ENCODE assay signal across 1 cellular context in the genomic region with DNA sequence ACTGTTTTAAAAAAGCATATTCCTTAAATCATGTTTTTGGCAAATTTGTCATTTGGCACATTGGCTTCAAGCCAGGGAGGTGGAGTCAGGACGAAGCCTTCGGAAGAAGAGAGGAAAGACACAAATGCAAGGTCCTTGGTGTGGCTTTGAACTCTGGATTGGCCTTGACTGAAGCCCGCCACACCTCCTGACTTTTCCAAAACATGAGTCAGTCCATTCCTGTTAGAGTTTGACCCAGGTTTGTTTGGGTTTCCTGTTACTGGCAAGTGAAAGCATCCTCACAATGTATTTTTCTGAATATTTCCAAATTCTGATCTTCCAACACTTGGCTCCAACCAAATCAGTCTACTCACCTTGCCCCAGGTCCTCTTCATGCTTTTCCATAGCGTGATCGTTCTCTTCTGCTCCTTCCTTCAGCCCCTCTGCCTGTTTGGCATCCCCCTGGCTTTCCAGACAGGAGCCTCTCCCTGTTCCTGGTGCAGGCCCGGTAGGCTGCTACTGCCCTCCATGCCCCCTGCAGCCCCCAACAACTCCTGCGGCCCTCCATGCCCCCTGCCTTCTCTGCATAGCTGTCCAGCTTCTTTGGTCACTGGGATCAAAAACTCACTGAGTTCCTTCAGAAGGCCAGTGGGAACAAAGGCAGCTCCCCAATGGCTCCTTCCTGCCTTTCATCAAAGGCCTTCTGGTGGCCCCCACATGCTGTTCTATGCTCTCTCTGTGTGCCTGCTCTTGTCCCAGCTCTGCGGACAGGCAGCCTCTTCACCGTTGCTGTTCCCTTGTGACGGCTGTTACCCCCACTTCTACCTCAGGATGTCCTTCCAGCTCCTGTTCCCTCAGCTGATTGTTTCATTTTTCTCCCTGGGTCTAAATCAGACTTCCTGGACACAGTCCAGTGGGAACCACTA.
TF ChIP-seq lines count a peak whose summit lies in the region.

No MANE protein-coding gene starts in this region.

TF ChIP-seq in HepG2, 621 proteins besides CTCF, POLR2A, EP300 and RAD21 (continued from another document and continues in another):
- no peak for TF ChIP-seq GTF3A (CRISPR knock-in tag; conservative IDR thresholded peaks at IDR 0.05)
- TF ChIP-seq, protein P1, sequence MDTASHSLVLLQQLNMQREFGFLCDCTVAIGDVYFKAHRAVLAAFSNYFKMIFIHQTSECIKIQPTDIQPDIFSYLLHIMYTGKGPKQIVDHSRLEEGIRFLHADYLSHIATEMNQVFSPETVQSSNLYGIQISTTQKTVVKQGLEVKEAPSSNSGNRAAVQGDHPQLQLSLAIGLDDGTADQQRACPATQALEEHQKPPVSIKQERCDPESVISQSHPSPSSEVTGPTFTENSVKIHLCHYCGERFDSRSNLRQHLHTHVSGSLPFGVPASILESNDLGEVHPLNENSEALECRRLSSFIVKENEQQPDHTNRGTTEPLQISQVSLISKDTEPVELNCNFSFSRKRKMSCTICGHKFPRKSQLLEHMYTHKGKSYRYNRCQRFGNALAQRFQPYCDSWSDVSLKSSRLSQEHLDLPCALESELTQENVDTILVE (CRISPR knock-in tag; IDR thresholded peaks at IDR 0.05), result no peak
- TF ChIP-seq FOXC1 (CRISPR knock-in tag; IDR thresholded peaks at IDR 0.05; ENCODE audit: borderline replicate concordance), result 0 out of 2 replicates have a peak, but pooled peaks have one; percentile 42
- no peak for TF ChIP-seq ZNF7 (CRISPR knock-in tag; IDR thresholded peaks at IDR 0.05)
- no peak for TF ChIP-seq ZNF446 (CRISPR knock-in tag; IDR thresholded peaks at IDR 0.05)
- TF ChIP-seq, protein P2, sequence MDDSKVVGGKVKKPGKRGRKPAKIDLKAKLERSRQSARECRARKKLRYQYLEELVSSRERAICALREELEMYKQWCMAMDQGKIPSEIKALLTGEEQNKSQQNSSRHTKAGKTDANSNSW (CRISPR knock-in tag; IDR thresholded peaks at IDR 0.05; ENCODE audit: borderline replicate concordance), result no peak
- TF ChIP-seq, protein P3, sequence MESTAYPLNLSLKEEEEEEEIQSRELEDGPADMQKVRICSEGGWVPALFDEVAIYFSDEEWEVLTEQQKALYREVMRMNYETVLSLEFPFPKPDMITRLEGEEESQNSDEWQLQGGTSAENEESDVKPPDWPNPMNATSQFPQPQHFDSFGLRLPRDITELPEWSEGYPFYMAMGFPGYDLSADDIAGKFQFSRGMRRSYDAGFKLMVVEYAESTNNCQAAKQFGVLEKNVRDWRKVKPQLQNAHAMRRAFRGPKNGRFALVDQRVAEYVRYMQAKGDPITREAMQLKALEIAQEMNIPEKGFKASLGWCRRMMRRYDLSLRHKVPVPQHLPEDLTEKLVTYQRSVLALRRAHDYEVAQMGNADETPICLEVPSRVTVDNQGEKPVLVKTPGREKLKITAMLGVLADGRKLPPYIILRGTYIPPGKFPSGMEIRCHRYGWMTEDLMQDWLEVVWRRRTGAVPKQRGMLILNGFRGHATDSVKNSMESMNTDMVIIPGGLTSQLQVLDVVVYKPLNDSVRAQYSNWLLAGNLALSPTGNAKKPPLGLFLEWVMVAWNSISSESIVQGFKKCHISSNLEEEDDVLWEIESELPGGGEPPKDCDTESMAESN (CRISPR knock-in tag; conservative IDR thresholded peaks at IDR 0.05), result no peak
- no peak for TF ChIP-seq SCMH1 (CRISPR knock-in tag; IDR thresholded peaks at IDR 0.05; ENCODE audit: borderline replicate concordance)
- TF ChIP-seq, protein P4, sequence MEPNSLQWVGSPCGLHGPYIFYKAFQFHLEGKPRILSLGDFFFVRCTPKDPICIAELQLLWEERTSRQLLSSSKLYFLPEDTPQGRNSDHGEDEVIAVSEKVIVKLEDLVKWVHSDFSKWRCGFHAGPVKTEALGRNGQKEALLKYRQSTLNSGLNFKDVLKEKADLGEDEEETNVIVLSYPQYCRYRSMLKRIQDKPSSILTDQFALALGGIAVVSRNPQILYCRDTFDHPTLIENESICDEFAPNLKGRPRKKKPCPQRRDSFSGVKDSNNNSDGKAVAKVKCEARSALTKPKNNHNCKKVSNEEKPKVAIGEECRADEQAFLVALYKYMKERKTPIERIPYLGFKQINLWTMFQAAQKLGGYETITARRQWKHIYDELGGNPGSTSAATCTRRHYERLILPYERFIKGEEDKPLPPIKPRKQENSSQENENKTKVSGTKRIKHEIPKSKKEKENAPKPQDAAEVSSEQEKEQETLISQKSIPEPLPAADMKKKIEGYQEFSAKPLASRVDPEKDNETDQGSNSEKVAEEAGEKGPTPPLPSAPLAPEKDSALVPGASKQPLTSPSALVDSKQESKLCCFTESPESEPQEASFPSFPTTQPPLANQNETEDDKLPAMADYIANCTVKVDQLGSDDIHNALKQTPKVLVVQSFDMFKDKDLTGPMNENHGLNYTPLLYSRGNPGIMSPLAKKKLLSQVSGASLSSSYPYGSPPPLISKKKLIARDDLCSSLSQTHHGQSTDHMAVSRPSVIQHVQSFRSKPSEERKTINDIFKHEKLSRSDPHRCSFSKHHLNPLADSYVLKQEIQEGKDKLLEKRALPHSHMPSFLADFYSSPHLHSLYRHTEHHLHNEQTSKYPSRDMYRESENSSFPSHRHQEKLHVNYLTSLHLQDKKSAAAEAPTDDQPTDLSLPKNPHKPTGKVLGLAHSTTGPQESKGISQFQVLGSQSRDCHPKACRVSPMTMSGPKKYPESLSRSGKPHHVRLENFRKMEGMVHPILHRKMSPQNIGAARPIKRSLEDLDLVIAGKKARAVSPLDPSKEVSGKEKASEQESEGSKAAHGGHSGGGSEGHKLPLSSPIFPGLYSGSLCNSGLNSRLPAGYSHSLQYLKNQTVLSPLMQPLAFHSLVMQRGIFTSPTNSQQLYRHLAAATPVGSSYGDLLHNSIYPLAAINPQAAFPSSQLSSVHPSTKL (CRISPR knock-in tag; IDR thresholded peaks at IDR 0.05), result peak; percentile 96
- TF ChIP-seq ZNF460 (CRISPR knock-in tag; IDR thresholded peaks at IDR 0.05; ENCODE audit: borderline replicate concordance), result no peak
- TF ChIP-seq NR2F6 (IDR thresholded peaks at IDR 0.05), result peak; percentile 61
- TF ChIP-seq NR2F6 (CRISPR knock-in tag; IDR thresholded peaks at IDR 0.05), result peak; percentile 87
- TF ChIP-seq NFIB (CRISPR knock-in tag; IDR thresholded peaks at IDR 0.05; ENCODE audit: borderline replicate concordance), result no peak
- peak; percentile 39; the same call in 1 of the 2 replicates for TF ChIP-seq ZNF430 (CRISPR knock-in tag; IDR thresholded peaks at IDR 0.05)
- TF ChIP-seq, protein P5, sequence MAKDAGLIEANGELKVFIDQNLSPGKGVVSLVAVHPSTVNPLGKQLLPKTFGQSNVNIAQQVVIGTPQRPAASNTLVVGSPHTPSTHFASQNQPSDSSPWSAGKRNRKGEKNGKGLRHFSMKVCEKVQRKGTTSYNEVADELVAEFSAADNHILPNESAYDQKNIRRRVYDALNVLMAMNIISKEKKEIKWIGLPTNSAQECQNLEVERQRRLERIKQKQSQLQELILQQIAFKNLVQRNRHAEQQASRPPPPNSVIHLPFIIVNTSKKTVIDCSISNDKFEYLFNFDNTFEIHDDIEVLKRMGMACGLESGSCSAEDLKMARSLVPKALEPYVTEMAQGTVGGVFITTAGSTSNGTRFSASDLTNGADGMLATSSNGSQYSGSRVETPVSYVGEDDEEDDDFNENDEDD (CRISPR knock-in tag; IDR thresholded peaks at IDR 0.05; ENCODE audit: borderline replicate concordance), result peak; percentile 45; the same call in 1 of the 2 replicates
- peak; percentile 12; the same call in 1 of the 2 replicates for TF ChIP-seq ZMYM3 (CRISPR knock-in tag; IDR thresholded peaks at IDR 0.05)
- no peak for TF ChIP-seq CREB1 (IDR thresholded peaks at IDR 0.05)
- TF ChIP-seq CREB1 (CRISPR knock-in tag; IDR thresholded peaks at IDR 0.05), result no peak
- no peak for TF ChIP-seq DPF2 (CRISPR knock-in tag; IDR thresholded peaks at IDR 0.05; ENCODE audit: borderline replicate concordance, low read depth)
- TF ChIP-seq KLF9 (CRISPR knock-in tag; IDR thresholded peaks at IDR 0.05; ENCODE audit: low read depth), result 0 out of 2 replicates have a peak, but pooled peaks have one; percentile 14
- TF ChIP-seq, protein P6, sequence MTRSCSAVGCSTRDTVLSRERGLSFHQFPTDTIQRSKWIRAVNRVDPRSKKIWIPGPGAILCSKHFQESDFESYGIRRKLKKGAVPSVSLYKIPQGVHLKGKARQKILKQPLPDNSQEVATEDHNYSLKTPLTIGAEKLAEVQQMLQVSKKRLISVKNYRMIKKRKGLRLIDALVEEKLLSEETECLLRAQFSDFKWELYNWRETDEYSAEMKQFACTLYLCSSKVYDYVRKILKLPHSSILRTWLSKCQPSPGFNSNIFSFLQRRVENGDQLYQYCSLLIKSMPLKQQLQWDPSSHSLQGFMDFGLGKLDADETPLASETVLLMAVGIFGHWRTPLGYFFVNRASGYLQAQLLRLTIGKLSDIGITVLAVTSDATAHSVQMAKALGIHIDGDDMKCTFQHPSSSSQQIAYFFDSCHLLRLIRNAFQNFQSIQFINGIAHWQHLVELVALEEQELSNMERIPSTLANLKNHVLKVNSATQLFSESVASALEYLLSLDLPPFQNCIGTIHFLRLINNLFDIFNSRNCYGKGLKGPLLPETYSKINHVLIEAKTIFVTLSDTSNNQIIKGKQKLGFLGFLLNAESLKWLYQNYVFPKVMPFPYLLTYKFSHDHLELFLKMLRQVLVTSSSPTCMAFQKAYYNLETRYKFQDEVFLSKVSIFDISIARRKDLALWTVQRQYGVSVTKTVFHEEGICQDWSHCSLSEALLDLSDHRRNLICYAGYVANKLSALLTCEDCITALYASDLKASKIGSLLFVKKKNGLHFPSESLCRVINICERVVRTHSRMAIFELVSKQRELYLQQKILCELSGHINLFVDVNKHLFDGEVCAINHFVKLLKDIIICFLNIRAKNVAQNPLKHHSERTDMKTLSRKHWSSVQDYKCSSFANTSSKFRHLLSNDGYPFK (CRISPR knock-in tag; IDR thresholded peaks at IDR 0.05; ENCODE audit: borderline replicate concordance), result peak; percentile 28; the same call in 1 of the 2 replicates
- TF ChIP-seq, protein P7, sequence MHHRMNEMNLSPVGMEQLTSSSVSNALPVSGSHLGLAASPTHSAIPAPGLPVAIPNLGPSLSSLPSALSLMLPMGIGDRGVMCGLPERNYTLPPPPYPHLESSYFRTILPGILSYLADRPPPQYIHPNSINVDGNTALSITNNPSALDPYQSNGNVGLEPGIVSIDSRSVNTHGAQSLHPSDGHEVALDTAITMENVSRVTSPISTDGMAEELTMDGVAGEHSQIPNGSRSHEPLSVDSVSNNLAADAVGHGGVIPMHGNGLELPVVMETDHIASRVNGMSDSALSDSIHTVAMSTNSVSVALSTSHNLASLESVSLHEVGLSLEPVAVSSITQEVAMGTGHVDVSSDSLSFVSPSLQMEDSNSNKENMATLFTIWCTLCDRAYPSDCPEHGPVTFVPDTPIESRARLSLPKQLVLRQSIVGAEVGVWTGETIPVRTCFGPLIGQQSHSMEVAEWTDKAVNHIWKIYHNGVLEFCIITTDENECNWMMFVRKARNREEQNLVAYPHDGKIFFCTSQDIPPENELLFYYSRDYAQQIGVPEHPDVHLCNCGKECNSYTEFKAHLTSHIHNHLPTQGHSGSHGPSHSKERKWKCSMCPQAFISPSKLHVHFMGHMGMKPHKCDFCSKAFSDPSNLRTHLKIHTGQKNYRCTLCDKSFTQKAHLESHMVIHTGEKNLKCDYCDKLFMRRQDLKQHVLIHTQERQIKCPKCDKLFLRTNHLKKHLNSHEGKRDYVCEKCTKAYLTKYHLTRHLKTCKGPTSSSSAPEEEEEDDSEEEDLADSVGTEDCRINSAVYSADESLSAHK (CRISPR knock-in tag; IDR thresholded peaks at IDR 0.05; ENCODE audit: borderline replicate concordance), result no peak
- TF ChIP-seq NCOA2 (CRISPR knock-in tag; IDR thresholded peaks at IDR 0.05), result peak; percentile 93
- TF ChIP-seq SOX6 (IDR thresholded peaks at IDR 0.05), result no peak
- peak; percentile 78 for TF ChIP-seq SOX6 (CRISPR knock-in tag; IDR thresholded peaks at IDR 0.05)
- no peak for TF ChIP-seq ZNF367 (CRISPR knock-in tag; IDR thresholded peaks at IDR 0.05; ENCODE audit: borderline replicate concordance)
- TF ChIP-seq ZNF644 (CRISPR knock-in tag; IDR thresholded peaks at IDR 0.05; ENCODE audit: low read depth), result peak; percentile 56; the same call in 1 of the 2 replicates
- no peak for TF ChIP-seq ZNF792 (CRISPR knock-in tag; IDR thresholded peaks at IDR 0.05)
- 0 out of 4 replicates have a peak, but pooled peaks of 1 of the 2 experiments have one; percentile 26 for TF ChIP-seq NR2F1 (CRISPR knock-in tag; IDR thresholded peaks at IDR 0.05)
- TF ChIP-seq ARHGAP35 (CRISPR knock-in tag; IDR thresholded peaks at IDR 0.05; ENCODE audit: borderline replicate concordance), result no peak
- TF ChIP-seq MEIS2 (CRISPR knock-in tag; IDR thresholded peaks at IDR 0.05), result peak; percentile 65; the same call in 1 of the 2 replicates
- TF ChIP-seq HOXA3 (CRISPR knock-in tag; IDR thresholded peaks at IDR 0.05), result peak; percentile 44; the same call in 1 of the 2 replicates
- 0 out of 2 replicates have a peak, but pooled peaks have one; percentile 19 for TF ChIP-seq STAG1 (CRISPR knock-in tag; IDR thresholded peaks at IDR 0.05)
- TF ChIP-seq, protein P8, sequence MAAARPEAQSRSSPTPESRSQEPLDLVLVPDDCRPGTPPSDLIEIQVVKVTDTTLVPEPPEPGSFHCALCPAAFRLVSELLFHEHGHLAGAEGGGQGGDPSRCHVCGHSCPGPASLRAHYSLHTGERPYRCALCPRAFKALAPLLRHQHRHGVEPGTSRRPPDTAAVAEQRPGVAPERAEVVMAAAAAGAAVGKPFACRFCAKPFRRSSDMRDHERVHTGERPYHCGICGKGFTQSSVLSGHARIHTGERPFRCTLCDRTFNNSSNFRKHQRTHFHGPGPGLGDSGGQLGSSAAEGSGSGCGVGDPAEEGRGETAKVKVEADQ (CRISPR knock-in tag; IDR thresholded peaks at IDR 0.05; ENCODE audit: borderline replicate concordance), result peak; percentile 55; the same call in 1 of the 2 replicates
- TF ChIP-seq, protein P9, sequence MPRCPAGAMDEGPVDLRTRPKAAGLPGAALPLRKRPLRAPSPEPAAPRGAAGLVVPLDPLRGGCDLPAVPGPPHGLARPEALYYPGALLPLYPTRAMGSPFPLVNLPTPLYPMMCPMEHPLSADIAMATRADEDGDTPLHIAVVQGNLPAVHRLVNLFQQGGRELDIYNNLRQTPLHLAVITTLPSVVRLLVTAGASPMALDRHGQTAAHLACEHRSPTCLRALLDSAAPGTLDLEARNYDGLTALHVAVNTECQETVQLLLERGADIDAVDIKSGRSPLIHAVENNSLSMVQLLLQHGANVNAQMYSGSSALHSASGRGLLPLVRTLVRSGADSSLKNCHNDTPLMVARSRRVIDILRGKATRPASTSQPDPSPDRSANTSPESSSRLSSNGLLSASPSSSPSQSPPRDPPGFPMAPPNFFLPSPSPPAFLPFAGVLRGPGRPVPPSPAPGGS (CRISPR knock-in tag; IDR thresholded peaks at IDR 0.05), result 0 out of 2 replicates have a peak, but pooled peaks have one; percentile 46
- peak; percentile 94 for TF ChIP-seq BCL6 (CRISPR knock-in tag; IDR thresholded peaks at IDR 0.05)
- TF ChIP-seq TSC22D2 (CRISPR knock-in tag; IDR thresholded peaks at IDR 0.05; ENCODE audit: borderline replicate concordance), result no peak
- TF ChIP-seq SRSF1 (optimal IDR thresholded peaks at IDR 0.05; ENCODE audit: low read depth, low read length), result no peak
- TF ChIP-seq ZNF24 (IDR thresholded peaks at IDR 0.05), result no peak
- no peak for TF ChIP-seq ZNF143 (CRISPR knock-in tag; IDR thresholded peaks at IDR 0.05)
- peak; percentile 42; the same call in 1 of the 2 replicates for TF ChIP-seq CBX5 (CRISPR knock-in tag; IDR thresholded peaks at IDR 0.05; ENCODE audit: borderline replicate concordance)
